Comparison of ENCODE assay signal across 15 cellular contexts in the genomic region with DNA sequence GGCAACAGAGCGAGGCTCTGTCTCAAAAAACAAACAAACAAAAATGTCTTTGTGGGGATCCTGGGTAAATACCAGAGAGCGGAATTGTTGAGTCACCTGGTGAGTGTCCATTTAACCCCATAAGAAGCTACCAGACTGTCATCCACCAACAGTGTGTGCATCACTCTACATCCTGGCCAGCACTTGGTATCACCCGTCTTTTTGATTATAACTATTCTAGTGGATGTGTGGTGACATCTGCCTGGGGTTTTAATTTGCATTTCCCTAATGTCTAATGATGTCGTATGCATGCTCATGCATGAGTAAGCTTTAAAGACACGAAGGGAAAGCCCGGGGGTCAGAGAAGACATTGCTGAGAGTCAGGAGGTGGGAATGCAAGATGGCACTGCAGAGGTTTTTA.
DNase-seq lines count a peak whose midpoint lies in the region; ATAC-seq and TF ChIP-seq lines count a peak whose summit lies in the region.
"Had no signal": no experiment of that assay in that cellular context is flagged by ENCODE, and none has a peak within 500 bp of the region (broad histone marks: within the 10 kb centered on the region; RNA-seq: fewer than 3 reads in every experiment).

No MANE protein-coding gene starts in this region.

- H3K9ac ChIP-seq in IMR-90 (ENCODE audit: low read depth, low read length) = no peak overlapping the region
- H3K9ac ChIP-seq: neural progenitor cell had no signal

- peaks cover 2% of the 10 kb centered on the region; the same call in 1 of the 2 replicates for H3K9me1 ChIP-seq in IMR-90 (ENCODE audit: insufficient read depth, low read length)

- H3K27ac ChIP-seq in IMR-90 (ENCODE audit: insufficient read depth, low read length) = no peak overlapping the region; the same call in 1 of the 2 replicates
- H3K27ac ChIP-seq in brain microvascular endothelial cell = no peak overlapping the region
- H3K27ac ChIP-seq: neural progenitor cell had no signal

- dilution Hi-C loops in IMR-90 (cut with HindIII; ENCODE audit: low sequenced_read_pairs, unreplicated experiment) = no loop called here

- no peak overlapping the region for H4K5ac ChIP-seq in IMR-90 (ENCODE audit: low read depth, low read length)

- H3K9me3 ChIP-seq in IMR-90 (ENCODE audit: control insufficient read depth, insufficient read depth, low read length) = peaks cover 7% of the 10 kb centered on the region

- TF ChIP-seq CTCF in IMR-90 (conservative IDR thresholded peaks at IDR 0.05; ENCODE audit: low read depth, low read length) (no peak), brain microvascular endothelial cell (IDR thresholded peaks at IDR 0.05; ENCODE audit: low read depth, low read length, missing control alignments) (no peak)

- no peak overlapping the region for H3K23ac ChIP-seq in IMR-90 (ENCODE audit: low read depth, low read length)

- CTCF ChIA-PET in IMR-90 (lab: Yijun Ruan, JAX) = no interaction called here

- 21% methylated on average over 3 of the region's 6 CpGs; no CpG with 5 or more reads in 1 of the 2 experiments for WGBS in IMR-90 (ENCODE audit: extremely low coverage in 2 of 2, insufficient read length in 1 of 2), 2 experiments

- no TSS peak for BruUV-seq in IMR-90 (replicated peaks; lab: Mats Ljungman, UMichigan)

- H3K4me1 ChIP-seq in IMR-90 (ENCODE audit: control insufficient read depth, insufficient read depth, low read length) = peaks cover 4% of the 10 kb centered on the region

- in situ Hi-C loops in IMR-90 (cut with MboI; ENCODE audit: low sequenced_read_pairs) (no loop called here), brain microvascular endothelial cell (cut with HindIII; ENCODE audit: low pct_ligation_motif_present, low sequenced_read_pairs) (no loop called here)

- H4K20me1 ChIP-seq in IMR-90 (ENCODE audit: insufficient read depth, low read length) = no peaks in the 10 kb centered on the region

- TF ChIP-seq POLR2A in IMR-90 (IDR thresholded peaks at IDR 0.05; ENCODE audit: low read depth, low read length) = no peak

- 0 out of 2 replicates have a peak overlapping the region, but pooled peaks have one; percentile 58 for H2BK120ac ChIP-seq in IMR-90 (ENCODE audit: low read depth, low read length)

- H3K36me3 ChIP-seq in IMR-90 (ENCODE audit: control insufficient read depth, insufficient read depth, low read length) (no peaks in the 10 kb centered on the region), brain microvascular endothelial cell (replicated peaks) (no peaks in the 10 kb centered on the region)
- H3K36me3 ChIP-seq: neural progenitor cell had no signal

- H2AK5ac ChIP-seq in IMR-90 (ENCODE audit: low read depth, low read length) = 0 out of 2 replicates have a peak overlapping the region, but pooled peaks have one; percentile 36

- DNase-seq in stimulated activated CD4-positive, alpha-beta T cell treated with anti-CD3 and anti-CD28 coated beads, Interleukin-1b, Interleukin-23, amount 100 ng/mL, for 48 hours = peak; percentile 37
- DNase-seq in stimulated activated CD4-positive, alpha-beta T cell treated with anti-CD3 and anti-CD28 coated beads, Interleukin-2, amount 100 ng/mL, for 24 hours = no peak
- DNase-seq in IMR-90 = peak; percentile 88
- peak; percentile 16 for DNase-seq in brain microvascular endothelial cell
- DNase-seq in SKM-1 (lab: John Stamatoyannopoulos, UW; ENCODE audit: unreplicated experiment) = no peak
- DNase-seq in NCI-H510A (lab: John Stamatoyannopoulos, UW) = no peak
- DNase-seq in midbrain (lab: John Stamatoyannopoulos, UW) = no peak
- DNase-seq: activated CD8-positive, alpha-beta memory T cell treated with anti-CD3 and anti-CD28 coated beads, Interleukin-2, amount 10 ng/mL, durations not matched to agents 7 days and 5 days; activated gamma-delta T cell; AML-193; caudate nucleus; erythroblast; NCI-H748 treated with DMSO at 0.1 percent for 48 hours had no signal

- H3K4me3 ChIP-seq in IMR-90 (ENCODE audit: insufficient read depth, low read depth, low read length) (no peak overlapping the region), brain microvascular endothelial cell (ENCODE audit: low read depth, low read length) (no peak overlapping the region)
- H3K4me3 ChIP-seq: neural progenitor cell had no signal

- no peak overlapping the region; a peak in 1 of 4 replicates for H4K8ac ChIP-seq in IMR-90 (ENCODE audit: low read depth in 2 of 2, low read length in 2 of 2)

- no peak for TF ChIP-seq RAD21 in IMR-90 (IDR thresholded peaks at IDR 0.05; ENCODE audit: low read length)

- no peak overlapping the region for H2BK20ac ChIP-seq in IMR-90 (ENCODE audit: low read depth, low read length)

- POLR2A ChIA-PET in IMR-90 (lab: Charles Lee; ENCODE audit: unreplicated experiment) = no interaction called here

- H2AFZ ChIP-seq in IMR-90 (replicated peaks; ENCODE audit: low read length, poor library complexity) = no peak overlapping the region
- H2AFZ ChIP-seq: neural progenitor cell had no signal

- no peak overlapping the region for H4K91ac ChIP-seq in IMR-90 (ENCODE audit: insufficient read depth, low read depth, low read length)

- no peak overlapping the region for H3K4me2 ChIP-seq in IMR-90 (ENCODE audit: low read depth, low read length)
- H3K4me2 ChIP-seq: neural progenitor cell had no signal

- peak; percentile 62 for ATAC-seq in IMR-90 (ENCODE audit: low read depth)
- ATAC-seq: activated CD8-positive, alpha-beta memory T cell treated with anti-CD3 and anti-CD28 coated beads, Interleukin-2, amount 10 ng/mL, durations not matched to agents 7 days and 5 days; left lobe of liver had no signal

- H3K56ac ChIP-seq in IMR-90 (ENCODE audit: extremely low read depth, insufficient read depth, low read length) = no peak overlapping the region

- no peaks in the 10 kb centered on the region for H3K79me1 ChIP-seq in IMR-90 (ENCODE audit: low read depth in 1 of 2, low read length in 2 of 2)

- no peak overlapping the region for H3K4ac ChIP-seq in IMR-90 (ENCODE audit: low read depth, low read length)

- intact Hi-C loops in IMR-90 (cut with micrococcal nuclease) = no loop called here

- H2BK15ac ChIP-seq in IMR-90 (ENCODE audit: low read depth, low read length) = no peak overlapping the region

- no peak overlapping the region for H2AK9ac ChIP-seq in IMR-90 (replicated peaks; ENCODE audit: low read depth, low read length, poor library complexity)

- H2BK5ac ChIP-seq in IMR-90 (ENCODE audit: low read depth, low read length, poor library complexity, severe bottlenecking) = peak overlapping the region; percentile 79

- no peak overlapping the region for H3K18ac ChIP-seq in IMR-90 (ENCODE audit: low read depth, low read length)

- no peak overlapping the region for H3K14ac ChIP-seq in IMR-90 (replicated peaks; ENCODE audit: low read depth, low read length)

- H3K27me3 ChIP-seq in IMR-90 (ENCODE audit: control insufficient read depth, insufficient read depth, low read length) (no peaks in the 10 kb centered on the region), brain microvascular endothelial cell (replicated peaks) (no peaks in the 10 kb centered on the region)
- H3K27me3 ChIP-seq: neural progenitor cell had no signal

TF ChIP-seq in IMR-90, 13 proteins besides CTCF, POLR2A, EP300 and RAD21:
- TF ChIP-seq CHD1 (IDR thresholded peaks at IDR 0.05; ENCODE audit: low read depth, low read length) = no peak
- peak; percentile 32; the same call in 1 of the 2 replicates for TF ChIP-seq BHLHE40 (IDR thresholded peaks at IDR 0.05; ENCODE audit: low read depth, low read length)
- TF ChIP-seq NFE2L2 (IDR thresholded peaks at IDR 0.05; ENCODE audit: low read depth, low read length) = peak; percentile 23; the same call in 1 of the 2 replicates
TF ChIP-seq in IMR-90: peak in this region for 2.

Comparison
In these comparisons a context has a peak if more than half of its experiments do, and no peak if none do; other contexts are left out.
1. DNase-seq: peak in stimulated activated CD4-positive, alpha-beta T cell treated with anti-CD3 and anti-CD28 coated beads, Interleukin-1b, Interleukin-23, amount 100 ng/mL, for 48 hours (single experiment), IMR-90 (single experiment) and brain microvascular endothelial cell (single experiment); none in stimulated activated CD4-positive, alpha-beta T cell treated with anti-CD3 and anti-CD28 coated beads, Interleukin-2, amount 100 ng/mL, for 24 hours (0 of 2), SKM-1 (single experiment), NCI-H510A (single experiment) and midbrain (single experiment).